In genomic region chr21:31162827-31163226, GRCh38 we compare ENCODE assay signal across 17 cellular contexts.
A peak's percentile ranks its signal among the peaks of the same experiment; 100 is the strongest.
DNase-seq lines count a peak whose midpoint lies in the region; TF ChIP-seq lines count a peak whose summit lies in the region.
"Had no signal": no experiment of that assay in that cellular context is flagged by ENCODE, and none has a peak within 500 bp of the region (broad histone marks: within the 10 kb centered on the region; RNA-seq: fewer than 3 reads in every experiment).

No MANE protein-coding gene starts in this region.

- no peaks in the 10 kb centered on the region for H3K36me3 Mint-ChIP-seq in chondrocyte (ENCODE audit: low read depth)

- H3K4me3 Mint-ChIP-seq in chondrocyte (ENCODE audit: unreplicated experiment), result no peak overlapping the region
- H3K4me3 Mint-ChIP-seq: stimulated activated naive CD8-positive, alpha-beta T cell treated with anti-CD3 and anti-CD28 coated beads, Interleukin-15, Interleukin-2, amounts not matched to agents 100 ng/mL and 50 ng/mL, for 24 hours had no signal

- peak; percentile 32 for DNase-seq in A172 (ENCODE audit: low spot score)
- peak; percentile 44 for DNase-seq in Daoy (ENCODE audit: low read depth)
- DNase-seq in adipocyte (ENCODE audit: low read depth), result peak; percentile 21
- DNase-seq in foreskin melanocyte, result peak; percentile 37
- DNase-seq in mucosa of gallbladder (ENCODE audit: low spot score), result no peak
- DNase-seq in HT-29 (ENCODE audit: low spot score), result no peak
- no peak for DNase-seq in chondrocyte (ENCODE audit: low spot score)
- DNase-seq in GM10248 (ENCODE audit: extremely low spot score), result no peak
- DNase-seq: activated CD4-positive, alpha-beta T cell treated with anti-CD3 and anti-CD28 coated beads, Interleukin-2, amount 50 U/mL, for 4 hours; amniotic stem cell; effector memory CD4-positive, alpha-beta T cell; KBM-7; mammary epithelial cell; NCI-H1694 treated with DMSO at 0.1 percent for 48 hours; NK-92 treated with Interleukin-12 subunit alpha and Interleukin-12 subunit beta, amount 100 ng/mL, for 24 hours; stimulated activated CD4-positive, alpha-beta T cell treated with anti-CD3 and anti-CD28 coated beads, Interleukin-4, amount 100 ng/mL, for 1 hour had no signal

- no peaks in the 10 kb centered on the region for H3K36me3 ChIP-seq in adipocyte (ENCODE audit: control insufficient read depth, insufficient read depth, low read length, severe bottlenecking)

- POLR2A ChIA-PET in GM10248 (lab: Yijun Ruan, JAX), result no interaction called here

- peaks cover 20% of the 10 kb centered on the region for H3K4me1 Mint-ChIP-seq in chondrocyte (ENCODE audit: low read depth)

- H3K27me3 Mint-ChIP-seq in chondrocyte (ENCODE audit: low read depth), result no peaks in the 10 kb centered on the region
- H3K27me3 Mint-ChIP-seq: stimulated activated naive CD8-positive, alpha-beta T cell treated with anti-CD3 and anti-CD28 coated beads, Interleukin-15, Interleukin-2, amounts not matched to agents 100 ng/mL and 50 ng/mL, for 24 hours had no signal

- H3K9ac ChIP-seq in adipocyte (ENCODE audit: low read length), result no peak overlapping the region

- no peak overlapping the region for H3K4me3 ChIP-seq in adipocyte (ENCODE audit: low read length)

- H3K9me3 Mint-ChIP-seq in chondrocyte (ENCODE audit: low read depth), result no peaks in the 10 kb centered on the region
- H3K9me3 Mint-ChIP-seq: stimulated activated naive CD8-positive, alpha-beta T cell treated with anti-CD3 and anti-CD28 coated beads, Interleukin-15, Interleukin-2, amounts not matched to agents 100 ng/mL and 50 ng/mL, for 24 hours had no signal

- no peaks in the 10 kb centered on the region for H3K27me3 ChIP-seq in adipocyte (replicated peaks; ENCODE audit: control insufficient read depth, insufficient read depth, low read length)

- no peak for TF ChIP-seq CTCF in chondrocyte (IDR thresholded peaks at IDR 0.05)
- no peak for TF ChIP-seq CTCF in GM10248 (IDR thresholded peaks at IDR 0.05; ENCODE audit: control extremely low read depth, extremely low read depth, low read depth, missing control alignments)

- H3K27ac Mint-ChIP-seq in chondrocyte (ENCODE audit: unreplicated experiment), result no peak overlapping the region

- no peaks in the 10 kb centered on the region for H3K9me3 ChIP-seq in adipocyte (ENCODE audit: control insufficient read depth, low read length)

- CTCF ChIA-PET in GM10248 (lab: Yijun Ruan, JAX), result interaction anchor here (1.1 to 1.4 kb wide), 2 partner anchors 18 to 20 kb away, joined by 3 read pairs; no protein-coding TSS in a partner anchor

- peaks cover 6% of the 10 kb centered on the region for H3K4me1 ChIP-seq in adipocyte (ENCODE audit: control insufficient read depth, insufficient read depth, low read length)

Comparison
In these comparisons a context has a peak if more than half of its experiments do, and no peak if none do; other contexts are left out.
1. DNase-seq: peak in A172 (single experiment), Daoy (single experiment), adipocyte (single experiment) and foreskin melanocyte (single experiment); none in mucosa of gallbladder (single experiment), HT-29 (single experiment), chondrocyte (single experiment) and GM10248 (single experiment).